Comparison of ENCODE assay signal across 6 cellular contexts in genomic region chr4:986428-986948, GRCh38. TPM values are rescaled to one million over a fixed set of nuclear protein-coding genes. Genes with fewer than 3 reads are reported as not detected.
DNase-seq lines count a peak whose midpoint lies in the region; ATAC-seq and TF ChIP-seq lines count a peak whose summit lies in the region.

No MANE protein-coding gene starts in this region.

- H3K9me3 ChIP-seq in endodermal cell (ENCODE audit: control insufficient read depth, low read length) (no peaks in the 10 kb centered on the region), sigmoid colon (no peaks in the 10 kb centered on the region)

- peak in 1 of 2 donors; percentile 22 for TF ChIP-seq POLR2A in sigmoid colon (IDR thresholded peaks at IDR 0.05)

- DNase-seq in GM12864 (ENCODE audit: low read depth) (no peak), endodermal cell (no peak), sigmoid colon (no peak), ecto neural progenitor cell (ENCODE audit: low spot score) (no peak), dermis blood vessel endothelial cell (no peak)

- peaks cover 10% of the 10 kb centered on the region for H3K4me1 Mint-ChIP-seq in endodermal cell

- peak; percentile 21 for ATAC-seq in HG03354 (IDR thresholded peaks at IDR 0.05; ENCODE audit: poor library complexity, severe bottlenecking, unreplicated experiment)

- TF ChIP-seq EP300 in sigmoid colon (IDR thresholded peaks at IDR 0.05): no peak

- H3K36me3 ChIP-seq in endodermal cell (ENCODE audit: control insufficient read depth, insufficient read depth, low read length): no peaks in the 10 kb centered on the region
- H3K36me3 ChIP-seq in sigmoid colon: peaks cover 0 to 13% (median 0%) of the 10 kb centered on the region in 4 donors

- no peaks in the 10 kb centered on the region for H3K9me3 Mint-ChIP-seq in endodermal cell

- WGBS in endodermal cell (ENCODE audit: insufficient coverage in 1 of 2, insufficient read length in 1 of 2), 2 experiments: 21 to 35% methylated on average over 5 to 20 of the region's 20 CpGs
- WGBS in sigmoid colon, 2 donors: 1 to 3% methylated on average over 20 of the region's 20 CpGs

- TF ChIP-seq CTCF in GM12864 (IDR thresholded peaks at IDR 0.05; ENCODE audit: low read depth, low read length, missing control alignments) (no peak), endodermal cell (conservative IDR thresholded peaks at IDR 0.05) (no peak), sigmoid colon (IDR thresholded peaks at IDR 0.05) (no peak)

- no peaks in the 10 kb centered on the region for H3K4me1 ChIP-seq in endodermal cell (ENCODE audit: control insufficient read depth, insufficient read depth, low read length)
- peaks cover 0 to 28% (median 25%) of the 10 kb centered on the region in 4 donors for H3K4me1 ChIP-seq in sigmoid colon

- peak overlapping the region; percentile 76 for H3K4me3 Mint-ChIP-seq in endodermal cell

- H3K4me3 ChIP-seq in GM12864 (ENCODE audit: low read depth, low read length) (peak overlapping the region; percentile 53), endodermal cell (ENCODE audit: low read length) (peak overlapping the region; percentile 78), sigmoid colon (peak overlapping the region; percentile 38 to 77 (median 74))

- peaks cover 10% of the 10 kb centered on the region for H3K27me3 ChIP-seq in endodermal cell (ENCODE audit: control insufficient read depth, insufficient read depth, low read length, poor library complexity, severe bottlenecking)
- no peaks in the 10 kb centered on the region for H3K27me3 ChIP-seq in sigmoid colon

- peaks cover 4% of the 10 kb centered on the region for H3K27me3 Mint-ChIP-seq in endodermal cell (ENCODE audit: insufficient read depth)

- intact Hi-C loops in sigmoid colon (cut with DNase I): loop anchor here (5.0 kb wide), 1 partner anchor 244 kb away; no protein-coding TSS in a partner anchor

- H3K27ac Mint-ChIP-seq in endodermal cell: peak overlapping the region; percentile 69

- H3K27ac ChIP-seq in endodermal cell (ENCODE audit: low read depth, low read length) (no peak overlapping the region), sigmoid colon (peak overlapping the region; percentile 61 to 72 (median 64))

- peak overlapping the region; percentile 5 for H3K9ac ChIP-seq in endodermal cell (ENCODE audit: extremely low read depth, low read length, poor library complexity, severe bottlenecking)

- peaks cover 2% of the 10 kb centered on the region for H3K36me3 Mint-ChIP-seq in endodermal cell (ENCODE audit: low read depth)

RNA-seq across cellular contexts. Expression of gene IDUA, which starts 0.4 kb away (rescaled TPM):
- 10 to 100 TPM; 22.4 to 25.6 TPM for total RNA-seq in endodermal cell
- polyA plus RNA-seq in endodermal cell (2013, experiment 1 of 2): 4.3 TPM
- polyA plus RNA-seq in endodermal cell (2013, experiment 2 of 2): 3.6 TPM
- 10 to 100 TPM in 1 of 4 donors, 1 to 10 TPM in 3; 7.1 to 15.2 (median 7.6) TPM for total RNA-seq in sigmoid colon
- polyA plus RNA-seq in sigmoid colon: 10 to 100 TPM in 1 of 3 donors, 1 to 10 TPM in 2; 1.2 to 13.3 (median 4.2) TPM
- 14.1 and 19.6 TPM in 2 replicates for total RNA-seq in dermis blood vessel endothelial cell

RNA-seq across cellular contexts. Expression of gene SLC26A1, which starts 6.7 kb away (rescaled TPM):
- total RNA-seq in endodermal cell: 1 to 10 TPM in 1 of 2 donors, under 1 TPM in 1; 0.55 to 1.0 TPM
- polyA plus RNA-seq in endodermal cell (2013, experiment 1 of 2): 0.21 TPM
- polyA plus RNA-seq in endodermal cell (2013, experiment 2 of 2): 0.08 TPM
- not detected for total RNA-seq in sigmoid colon
- polyA plus RNA-seq in sigmoid colon: 1 to 10 TPM in 1 of 3 donors, not detected in 2; 1.1 TPM
- 0.19 TPM in 1 of 2 replicates, not detected in the other for total RNA-seq in dermis blood vessel endothelial cell

RNA-seq across cellular contexts. Expression of gene DGKQ, which starts 13.1 kb away (rescaled TPM):
- total RNA-seq in endodermal cell (10 to 100 TPM; 26.3 to 31.1 TPM), sigmoid colon (1 to 10 TPM; 3.5 to 8.9 (median 5.1) TPM), dermis blood vessel endothelial cell (28.2 and 28.9 TPM in 2 replicates)
- polyA plus RNA-seq in endodermal cell (2013, experiment 1 of 2): 7.8 TPM
- 8.3 TPM for polyA plus RNA-seq in endodermal cell (2013, experiment 2 of 2)
- polyA plus RNA-seq in sigmoid colon: 10 to 100 TPM; 19.8 to 26.2 (median 23.6) TPM

RNA-seq across cellular contexts. Expression of gene FGFRL1, which starts 24.9 kb away (rescaled TPM):
- total RNA-seq in endodermal cell (10 to 100 TPM; 51.0 to 93.3 TPM), sigmoid colon (10 to 100 TPM in 1 of 4 donors, 1 to 10 TPM in 3; 6.1 to 10.0 (median 8.0) TPM), dermis blood vessel endothelial cell (12.8 and 20.8 TPM in 2 replicates)
- polyA plus RNA-seq in endodermal cell (2013, experiment 1 of 2): 33.2 TPM
- polyA plus RNA-seq in endodermal cell (2013, experiment 2 of 2): 31.8 TPM
- 10 to 100 TPM in 1 of 3 donors, 1 to 10 TPM in 2; 1.2 to 12.1 (median 3.0) TPM for polyA plus RNA-seq in sigmoid colon

RNA-seq across cellular contexts. Expression of gene TMEM175, which starts 54.2 kb away (rescaled TPM):
- 10 to 100 TPM; 15.9 to 23.0 TPM for total RNA-seq in endodermal cell
- polyA plus RNA-seq in endodermal cell (2013, experiment 1 of 2): 21.9 TPM
- polyA plus RNA-seq in endodermal cell (2013, experiment 2 of 2): 21.2 TPM
- 10 to 100 TPM; 19.3 to 42.6 (median 32.6) TPM for total RNA-seq in sigmoid colon
- polyA plus RNA-seq in sigmoid colon: 10 to 100 TPM in 2 of 3 donors, 1 to 10 TPM in 1; 4.6 to 34.5 (median 12.6) TPM
- total RNA-seq in dermis blood vessel endothelial cell: 12.6 and 13.5 TPM in 2 replicates
